In genomic region chr4:155624478-155624877, GRCh38 we compare ENCODE assay signal across 15 cellular contexts. TPM values are rescaled to one million over a fixed set of nuclear protein-coding genes. Genes with fewer than 3 reads are reported as not detected.
A peak's percentile ranks its signal among the peaks of the same experiment; 100 is the strongest.
DNase-seq lines count a peak whose midpoint lies in the region; ATAC-seq, FAIRE-seq and TF ChIP-seq lines count a peak whose summit lies in the region.
"Had no signal": no experiment of that assay in that cellular context is flagged by ENCODE, and none has a peak within 500 bp of the region (broad histone marks: within the 10 kb centered on the region; RNA-seq: fewer than 3 reads in every experiment).

No MANE protein-coding gene starts in this region.

- no peak for TF ChIP-seq RAD21 in IMR-90 (IDR thresholded peaks at IDR 0.05; ENCODE audit: low read length)

- in situ Hi-C loops in IMR-90 (cut with MboI; ENCODE audit: low sequenced_read_pairs), result no loop called here

- H3K18ac ChIP-seq in IMR-90 (ENCODE audit: low read depth, low read length), result 0 out of 2 replicates have a peak overlapping the region, but pooled peaks have one; percentile 48

- H3K23ac ChIP-seq in IMR-90 (ENCODE audit: low read depth, low read length), result no peak overlapping the region

- no peak overlapping the region for H2BK120ac ChIP-seq in IMR-90 (ENCODE audit: low read depth, low read length)

- no TSS peak for BruUV-seq in IMR-90 (replicated peaks; lab: Mats Ljungman, UMichigan)

- TF ChIP-seq CTCF in IMR-90 (conservative IDR thresholded peaks at IDR 0.05; ENCODE audit: low read depth, low read length), result no peak
- TF ChIP-seq CTCF in RWPE1 (conservative IDR thresholded peaks at IDR 0.05; ENCODE audit: low read depth), result no peak

- no peak overlapping the region for H2BK20ac ChIP-seq in IMR-90 (ENCODE audit: low read depth, low read length)

- no peaks in the 10 kb centered on the region for H4K20me1 ChIP-seq in IMR-90 (ENCODE audit: insufficient read depth, low read length)

- H3K27ac ChIP-seq in IMR-90 (ENCODE audit: insufficient read depth, low read length) (no peak overlapping the region), RWPE1 (no peak overlapping the region), right cardiac atrium (ENCODE audit: low read length) (no peak overlapping the region)

- H2BK5ac ChIP-seq in IMR-90 (ENCODE audit: low read depth, low read length, poor library complexity, severe bottlenecking), result no peak overlapping the region

- H2BK15ac ChIP-seq in IMR-90 (ENCODE audit: low read depth, low read length), result no peak overlapping the region

- H3K4me3 ChIP-seq in IMR-90 (ENCODE audit: insufficient read depth, low read depth, low read length) (no peak overlapping the region), right cardiac atrium (ENCODE audit: low read length) (no peak overlapping the region)
- H3K4me3 ChIP-seq: dorsolateral prefrontal cortex had no signal

- dilution Hi-C loops in IMR-90 (cut with HindIII; ENCODE audit: low sequenced_read_pairs, unreplicated experiment), result no loop called here

- H3K9me1 ChIP-seq in IMR-90 (ENCODE audit: insufficient read depth, low read length), result 0 out of 2 replicates have a peak, but pooled peaks cover 4% of the 10 kb centered on the region

- H2AK9ac ChIP-seq in IMR-90 (replicated peaks; ENCODE audit: low read depth, low read length, poor library complexity), result no peak overlapping the region

- peaks cover 12% of the 10 kb centered on the region for H3K4me1 ChIP-seq in IMR-90 (ENCODE audit: control insufficient read depth, insufficient read depth, low read length)
- H3K4me1 ChIP-seq in right cardiac atrium (ENCODE audit: control insufficient read depth, insufficient read depth, low read length), result peaks cover 1% of the 10 kb centered on the region

- H2AFZ ChIP-seq in IMR-90 (replicated peaks; ENCODE audit: low read length, poor library complexity), result no peak overlapping the region

- peak; percentile 66 for FAIRE-seq in GM18507 (lab: Jason Lieb, UNC)

- intact Hi-C loops in IMR-90 (cut with micrococcal nuclease), result no loop called here
- intact Hi-C loops in right cardiac atrium (cut with DNase I), result no loop called here
- intact Hi-C loops in sciatic nerve (cut with DNase I), result no loop called here

- H4K91ac ChIP-seq in IMR-90 (ENCODE audit: insufficient read depth, low read depth, low read length), result no peak overlapping the region

- H3K9ac ChIP-seq in IMR-90 (ENCODE audit: low read depth, low read length), result no peak overlapping the region

- CTCF ChIA-PET in IMR-90 (lab: Yijun Ruan, JAX), result no interaction called here
- CTCF ChIA-PET in RWPE1 (lab: Yijun Ruan, JAX), result no interaction called here

- ATAC-seq in GM21381 (IDR thresholded peaks at IDR 0.05; ENCODE audit: unreplicated experiment), result peak; percentile 97
- peak; percentile 98 for ATAC-seq in HG02981 (IDR thresholded peaks at IDR 0.05; ENCODE audit: unreplicated experiment)
- ATAC-seq in IMR-90 (ENCODE audit: low read depth), result no peak
- ATAC-seq in right cardiac atrium, result no peak
- ATAC-seq in sciatic nerve, result no peak
- ATAC-seq: activated CD8-positive, alpha-beta memory T cell treated with anti-CD3 and anti-CD28 coated beads, Interleukin-2, amount 10 ng/mL, durations not matched to agents 7 days and 5 days; left lobe of liver had no signal

- no peak for TF ChIP-seq POLR2A in IMR-90 (IDR thresholded peaks at IDR 0.05; ENCODE audit: low read depth, low read length)

- POLR2A ChIA-PET in IMR-90 (lab: Charles Lee; ENCODE audit: unreplicated experiment), result no interaction called here
- POLR2A ChIA-PET in RWPE1 (lab: Yijun Ruan, JAX; ENCODE audit: low non-redundant PET), result no interaction called here

- no peak overlapping the region for H4K8ac ChIP-seq in IMR-90 (ENCODE audit: low read depth in 2 of 2, low read length in 2 of 2)

- H3K9me3 ChIP-seq in IMR-90 (ENCODE audit: control insufficient read depth, insufficient read depth, low read length) (no peaks in the 10 kb centered on the region), right cardiac atrium (ENCODE audit: control insufficient read depth, low read length) (no peaks in the 10 kb centered on the region)

- H3K27me3 ChIP-seq in IMR-90 (ENCODE audit: control insufficient read depth, insufficient read depth, low read length) (no peaks in the 10 kb centered on the region), right cardiac atrium (ENCODE audit: control insufficient read depth, insufficient read depth) (no peaks in the 10 kb centered on the region)
- H3K27me3 ChIP-seq: dorsolateral prefrontal cortex had no signal

- H3K14ac ChIP-seq in IMR-90 (replicated peaks; ENCODE audit: low read depth, low read length), result no peak overlapping the region

- no peak overlapping the region; the same call in 1 of the 2 replicates for H4K5ac ChIP-seq in IMR-90 (ENCODE audit: low read depth, low read length)

- H3K4me2 ChIP-seq in IMR-90 (ENCODE audit: low read depth, low read length), result no peak overlapping the region

- no peak overlapping the region for H2AK5ac ChIP-seq in IMR-90 (ENCODE audit: low read depth, low read length)

- no peak overlapping the region for H3K56ac ChIP-seq in IMR-90 (ENCODE audit: extremely low read depth, insufficient read depth, low read length)

- peak; percentile 36 for DNase-seq in GM18507 (ENCODE audit: extremely low spot score, insufficient read length, low read depth)
- DNase-seq in IMR-90, result no peak
- DNase-seq in stimulated activated CD4-positive, alpha-beta T cell treated with anti-CD3 and anti-CD28 coated beads, Interleukin-4, amount 100 ng/mL, for 4 hours, result no peak
- DNase-seq in RWPE1 (ENCODE audit: low spot score), result no peak
- DNase-seq in right cardiac atrium, result no peak
- DNase-seq in sciatic nerve (ENCODE audit: low spot score), result no peak
- DNase-seq: activated CD8-positive, alpha-beta memory T cell treated with anti-CD3 and anti-CD28 coated beads, Interleukin-2, amount 10 ng/mL, durations not matched to agents 7 days and 5 days; DND-41; dorsolateral prefrontal cortex; foreskin fibroblast; NCI-H2029; stimulated activated naive CD4-positive, alpha-beta T cell had no signal

- no peak overlapping the region for H3K4ac ChIP-seq in IMR-90 (ENCODE audit: low read depth, low read length)

- H3K79me1 ChIP-seq in IMR-90 (ENCODE audit: low read depth in 1 of 2, low read length in 2 of 2), result no peaks in the 10 kb centered on the region

- H3K36me3 ChIP-seq in IMR-90 (ENCODE audit: control insufficient read depth, insufficient read depth, low read length), result no peaks in the 10 kb centered on the region

TF ChIP-seq in IMR-90, 13 proteins besides CTCF, POLR2A, EP300 and RAD21:
- TF ChIP-seq MAFK (IDR thresholded peaks at IDR 0.05; ENCODE audit: low read depth, low read length) (no peak), MAZ (IDR thresholded peaks at IDR 0.05; ENCODE audit: borderline replicate concordance, low read depth, low read length) (no peak), CHD1 (IDR thresholded peaks at IDR 0.05; ENCODE audit: low read depth, low read length) (no peak)

RNA-seq across cellular contexts. Expression of gene GUCY1A1, which starts 42.2 kb away (rescaled TPM):
- 0.28 and 0.54 TPM in 2 replicates for total RNA-seq in IMR-90 (2012; rRNA removed)
- polyA plus RNA-seq in IMR-90 (2012; rRNA removed), result 0.11 and 0.19 TPM in 2 replicates
- 0.05 and 0.10 TPM in 2 replicates for polyA plus RNA-seq in IMR-90 (2012; cell fraction: cytosol; rRNA removed)
- 0.07 and 0.25 TPM in 2 replicates for polyA plus RNA-seq in IMR-90 (2012; cell fraction: nucleus; rRNA removed; ENCODE audit: low replicate concordance)
- 10 to 100 TPM; 43.6 to 82.5 (median 64.3) TPM for total RNA-seq in right cardiac atrium
- polyA plus RNA-seq in right cardiac atrium, result 9.9 TPM
- total RNA-seq in sciatic nerve, result 16.1 TPM

Comparison
In these comparisons a context has a peak if more than half of its experiments do, and no peak if none do; other contexts are left out.
1. ATAC-seq: peak in GM21381 (single experiment) and HG02981 (single experiment); none in IMR-90 (single experiment), right cardiac atrium (0 of 2) and sciatic nerve (single experiment).
2. RNA of gene GUCY1A1, which starts 42.2 kb away (total RNA-seq): 43.6 to 82.5 TPM in right cardiac atrium and 16.1 TPM in sciatic nerve (single experiment); 0.28 to 0.54 TPM in IMR-90; every median in the first group is over 10 times any median in the second.